ENCODE assay signal across 18 cellular contexts in the genomic region with DNA sequence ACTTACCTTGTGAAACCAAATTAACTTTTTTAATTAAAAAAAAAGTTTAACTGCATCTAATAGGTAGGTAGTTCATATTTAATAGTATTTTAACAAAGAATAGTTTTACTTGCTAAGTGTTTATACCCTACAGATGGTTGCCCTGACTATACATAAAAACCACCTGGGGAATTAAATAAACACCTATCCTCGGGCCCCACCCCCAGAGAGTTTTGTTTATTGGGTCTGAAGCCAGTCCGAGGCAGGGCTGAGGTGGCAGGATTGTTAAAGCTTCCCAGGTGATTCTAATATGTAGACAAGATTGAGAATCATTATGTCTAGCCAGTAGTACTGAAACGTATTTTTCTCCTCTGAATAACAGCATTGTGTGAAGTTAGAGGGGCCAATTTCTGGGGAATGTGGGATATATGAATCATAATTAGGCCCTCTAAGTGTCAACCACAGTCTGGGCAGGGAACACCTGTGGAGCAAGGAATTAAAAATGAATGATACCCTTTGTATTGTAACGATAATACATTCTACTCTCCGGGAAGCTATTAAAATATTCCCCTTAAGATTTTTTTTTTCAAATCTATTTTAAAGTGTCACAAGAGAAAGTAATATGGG. TPM values are rescaled to one million over a fixed set of nuclear protein-coding genes. Genes with fewer than 3 reads are reported as not detected.
DNase-seq lines count a peak whose midpoint lies in the region; ATAC-seq and TF ChIP-seq lines count a peak whose summit lies in the region.
"Had no signal": no experiment of that assay in that cellular context is flagged by ENCODE, and none has a peak within 500 bp of the region (broad histone marks: within the 10 kb centered on the region; RNA-seq: fewer than 3 reads in every experiment).

No MANE protein-coding gene starts in this region.

- peak overlapping the region; percentile 62 for H2AFZ ChIP-seq in HCT116 (ENCODE audit: low read depth, low read length, poor library complexity, severe bottlenecking)

- no peak overlapping the region for H3K27ac ChIP-seq in A673 (ENCODE audit: low read depth, low read length, poor library complexity, severe bottlenecking)
- no peak overlapping the region; the same call in 1 of the 2 replicates for H3K27ac ChIP-seq in HCT116 (ENCODE audit: low read depth, low read length)
- H3K27ac ChIP-seq in foreskin keratinocyte, result no peak overlapping the region
- H3K27ac ChIP-seq: KMS-11, psoas muscle, thyroid gland had no signal

- H3K9me3 ChIP-seq in A673 (ENCODE audit: low read depth, low read length, poor library complexity, severe bottlenecking), result no peaks in the 10 kb centered on the region
- H3K9me3 ChIP-seq in HCT116 (ENCODE audit: control insufficient read depth in 1 of 2, insufficient read depth in 1 of 2, low read depth in 1 of 2, low read length in 2 of 2), result no peaks in the 10 kb centered on the region
- H3K9me3 ChIP-seq: psoas muscle, thyroid gland had no signal

- H3K4me1 ChIP-seq in A673 (ENCODE audit: insufficient read depth, low read length, poor library complexity, severe bottlenecking), result peaks cover 28% of the 10 kb centered on the region
- peaks cover 15 to 23% of the 10 kb centered on the region in 2 experiments for H3K4me1 ChIP-seq in HCT116 (ENCODE audit: control insufficient read depth in 1 of 2, insufficient read depth in 2 of 2, low read length in 2 of 2)
- peaks cover 17% of the 10 kb centered on the region for H3K4me1 ChIP-seq in foreskin keratinocyte
- H3K4me1 ChIP-seq: thyroid gland had no signal

- H3K9me2 ChIP-seq in HCT116 (ENCODE audit: insufficient read depth), result no peaks in the 10 kb centered on the region

- 63 to 69% methylated on average over 5 of the region's 5 CpGs for WGBS in lower leg skin, 2 donors

- BruUV-seq in A673 (replicated peaks; lab: Mats Ljungman, UMichigan) (no TSS peak), HCT116 (replicated peaks; lab: Mats Ljungman, UMichigan) (no TSS peak)

- POLR2A ChIA-PET in A673 (lab: Charles Lee; ENCODE audit: low non-redundant PET) (no interaction called here), HCT116 (lab: Charles Lee) (interaction anchor here (0.8 kb wide), 1 partner anchor 10 kb away, joined by 3 read pairs; no protein-coding TSS in a partner anchor)

- H3K4me3 ChIP-seq in A673 (ENCODE audit: low read depth, low read length, poor library complexity, severe bottlenecking) (no peak overlapping the region), HCT116 (replicated peaks in 1 of 2; ENCODE audit: low read depth in 1 of 2, low read length in 2 of 2) (no peak overlapping the region), lower leg skin (ENCODE audit: low read depth, poor library complexity, severe bottlenecking) (no peak overlapping the region)
- H3K4me3 ChIP-seq: psoas muscle, thyroid gland had no signal

- no peak for TF ChIP-seq RAD21 in HCT116 (IDR thresholded peaks at IDR 0.05; ENCODE audit: low read depth)

- ATAC-seq in HCT116 (peak; percentile 67), foreskin keratinocyte (peak; percentile 55), GM21447 (IDR thresholded peaks at IDR 0.05; ENCODE audit: unreplicated experiment) (no peak)
- ATAC-seq: activated CD4-positive, alpha-beta T cell treated with anti-CD3 and anti-CD28 coated beads for 36 hours; psoas muscle had no signal

- DNase-seq in A673 (ENCODE audit: low spot score) (peak; percentile 70), HCT116 (ENCODE audit: low read depth, low spot score) (peak; percentile 56), NCI-H2227 (lab: John Stamatoyannopoulos, UW; ENCODE audit: unreplicated experiment) (peak; percentile 23), foreskin keratinocyte (peak; percentile 23 to 46), NCI-H2029 (lab: John Stamatoyannopoulos, UW) (no peak), lower leg skin (ENCODE audit: low spot score in 2 of 2) (no peak)
- no peak for DNase-seq in stimulated activated CD4-positive, alpha-beta T cell treated with anti-CD3 and anti-CD28 coated beads, Interleukin-12 subunit alpha, Interleukin-12 subunit beta, amount 100 ng/mL, for 4 hours
- DNase-seq: activated CD4-positive, alpha-beta T cell treated with anti-CD3 and anti-CD28 coated beads for 36 hours; activated naive CD4-positive, alpha-beta T cell treated with anti-CD3 and anti-CD28 coated beads, Interleukin-2, amount 50 U/mL, for 16 hours; anterior cingulate cortex; CD4-positive, CD25-positive, alpha-beta regulatory T cell; DMS79; GOT3; psoas muscle; stimulated activated naive CD4-positive, alpha-beta T cell treated with Interleukin-2 at 50 U/mL for 16 hours; thyroid gland had no signal

- H3K27me3 ChIP-seq in A673 (replicated peaks; ENCODE audit: insufficient read depth, low read depth, low read length, poor library complexity) (no peaks in the 10 kb centered on the region), HCT116 (ENCODE audit: insufficient read depth, low read length) (no peaks in the 10 kb centered on the region), foreskin keratinocyte (no peaks in the 10 kb centered on the region)
- H3K27me3 ChIP-seq: thyroid gland had no signal

- no peak overlapping the region for H3K9ac ChIP-seq in HCT116 (ENCODE audit: low read length)
- H3K9ac ChIP-seq: KMS-11 had no signal

- no peaks in the 10 kb centered on the region for H4K20me1 ChIP-seq in HCT116 (ENCODE audit: insufficient read depth)

- no peaks in the 10 kb centered on the region for H3K79me2 ChIP-seq in HCT116 (ENCODE audit: insufficient read depth, low read length)

- H3K4me2 ChIP-seq in HCT116 (ENCODE audit: low read length), result peak overlapping the region; percentile 40
- H3K4me2 ChIP-seq: KMS-11 had no signal

- RAD21 ChIA-PET in HCT116 (lab: Charles Lee; ENCODE audit: low non-redundant PET in 1 of 2, low total read pairs in 2 of 2, uncharacterized antibody in 2 of 2, unreplicated experiment in 2 of 2), result no interaction called here

- intact Hi-C loops in A673 (cut with micrococcal nuclease; ENCODE audit: unreplicated experiment) (no loop called here), HCT116 (cut with micrococcal nuclease) (no loop called here), lower leg skin (cut with DNase I; ENCODE audit: low total_unique reads) (no loop called here)

- TF ChIP-seq POLR2A in HCT116 (IDR thresholded peaks at IDR 0.05; ENCODE audit: borderline replicate concordance, extremely low read depth, insufficient read depth, insufficient read length) (no peak), lower leg skin (IDR thresholded peaks at IDR 0.05) (no peak)

- TF ChIP-seq CTCF in A673 (conservative IDR thresholded peaks at IDR 0.05; ENCODE audit: low read depth, low read length) (no peak), HCT116 (IDR thresholded peaks at IDR 0.05 in 2 of 3, conservative IDR thresholded peaks at IDR 0.05 in 1 of 3; ENCODE audit: borderline replicate concordance in 1 of 3, insufficient read depth in 1 of 3, low read depth in 2 of 3, low read length in 2 of 3) (no peak), foreskin keratinocyte (conservative IDR thresholded peaks at IDR 0.05) (no peak), lower leg skin (IDR thresholded peaks at IDR 0.05) (no peak)

- H3K36me3 ChIP-seq in A673 (ENCODE audit: insufficient read depth, low read length, poor library complexity, severe bottlenecking), result no peaks in the 10 kb centered on the region
- H3K36me3 ChIP-seq in HCT116 (ENCODE audit: control insufficient read depth in 1 of 2, insufficient read depth in 2 of 2, low read length in 2 of 2), result no peaks in the 10 kb centered on the region
- H3K36me3 ChIP-seq: thyroid gland had no signal

- CTCF ChIA-PET in A673 (lab: Charles Lee), result no interaction called here
- CTCF ChIA-PET in HCT116 (lab: Charles Lee), result interaction anchor here (1.4 kb wide), 1 partner anchor 14 kb away, joined by 3 read pairs; no protein-coding TSS in a partner anchor

TF ChIP-seq in HCT116, 20 proteins besides CTCF, POLR2A, EP300 and RAD21:
- TF ChIP-seq FOSL1 (IDR thresholded peaks at IDR 0.05; ENCODE audit: low read depth), result peak; percentile 60
- TF ChIP-seq SP1 (IDR thresholded peaks at IDR 0.05; ENCODE audit: low read depth), result peak; percentile 48
- TF ChIP-seq CBX3 (IDR thresholded peaks at IDR 0.05; ENCODE audit: low read depth), result no peak
- peak; percentile 44; the same call in 1 of the 2 replicates for TF ChIP-seq JUND (IDR thresholded peaks at IDR 0.05)

RNA-seq across cellular contexts. Expression of a gene that starts 5.6 kb away (rescaled TPM):
- total RNA-seq in A673 (2021) (185 and 190 TPM in 2 replicates), HCT116 (2021; ENCODE audit: unreplicated experiment) (257 TPM), foreskin keratinocyte (56.6 and 63.3 TPM in 2 replicates), lower leg skin (100 to 1,000 TPM in 2 of 4 donors, 10 to 100 TPM in 2; 37.8 to 144 (median 92.7) TPM)
- polyA plus RNA-seq in HCT116 (2012), result 115 and 142 TPM in 2 replicates
- polyA plus RNA-seq in foreskin keratinocyte, result 37.4 and 38.3 TPM in 2 replicates

Comparison
In these comparisons a context has a peak if more than half of its experiments do, and no peak if none do; other contexts are left out.
1. DNase-seq: peak in A673 (single experiment), HCT116 (single experiment), NCI-H2227 (single experiment) and foreskin keratinocyte (2 of 2); none in NCI-H2029 (single experiment), stimulated activated CD4-positive, alpha-beta T cell treated with anti-CD3 and anti-CD28 coated beads, Interleukin-12 subunit alpha, Interleukin-12 subunit beta, amount 100 ng/mL, for 4 hours (single experiment) and lower leg skin (0 of 2).